Comparison of ENCODE assay signal across 25 cellular contexts in genomic region chr22:46512683-46513082, GRCh38.
"Had no signal": no experiment of that assay in that cellular context is flagged by ENCODE, and none has a peak within 500 bp of the region (broad histone marks: within the 10 kb centered on the region; RNA-seq: fewer than 3 reads in every experiment).

No MANE protein-coding gene starts in this region.

- H3K4me3 Mint-ChIP-seq: central memory CD8-positive, alpha-beta T cell; memory B cell; mesothelial cell of epicardium; natural killer cell; neural crest cell; stimulated activated naive B cell treated with anti-CD40 and anti-IgM and Interleukin-4, amounts not matched to agents 10 μg/mL and 1 μg/mL and 100 μg/mL, for 72 hours; stimulated activated naive CD8-positive, alpha-beta T cell treated with anti-CD3 and anti-CD28 coated beads, Interleukin-15, amount 100 ng/mL, for 72 hours had no signal

- H3K27ac Mint-ChIP-seq: memory B cell; mesothelial cell of epicardium; natural killer cell; stimulated activated naive B cell treated with anti-CD40 and anti-IgM and Interleukin-4, amounts not matched to agents 10 μg/mL and 1 μg/mL and 100 μg/mL, for 72 hours had no signal

- H3K9me3 ChIP-seq: esophagus muscularis mucosa, gastroesophageal sphincter, lower lobe of right lung, psoas muscle, sigmoid colon, thoracic aorta, transverse colon had no signal

- H3K27ac ChIP-seq: epithelial cell of prostate, esophagus muscularis mucosa, gastroesophageal sphincter, lower lobe of right lung, parathyroid adenoma, psoas muscle, sigmoid colon, thoracic aorta, transverse colon had no signal

- DNase-seq: effector memory CD4-positive, alpha-beta T cell; foreskin fibroblast; glutamatergic neuron; lower lobe of right lung; natural killer cell; occipital lobe; retina; sigmoid colon; stimulated activated CD4-positive, alpha-beta T cell treated with anti-CD3 and anti-CD28 coated beads, Interleukin-2, amount 100 ng/mL, for 24 hours; stimulated activated CD4-positive, alpha-beta T cell treated with anti-CD3 and anti-CD28 coated beads, Interleukin-4, amount 100 ng/mL, for 4 hours; stimulated activated naive B cell treated with anti-CD40 and anti-IgM and Interleukin-4, amounts not matched to agents 10 μg/mL and 1 μg/mL and 100 μg/mL, for 72 hours; stimulated activated naive CD8-positive, alpha-beta T cell treated with anti-CD3 and anti-CD28 coated beads, Interleukin-15, amount 100 ng/mL, for 72 hours; transverse colon had no signal

- H3K4me3 ChIP-seq: esophagus muscularis mucosa, gastroesophageal sphincter, lower lobe of right lung, psoas muscle, sigmoid colon, skin epidermis, thoracic aorta, transverse colon had no signal

- H3K36me3 ChIP-seq: esophagus muscularis mucosa, gastroesophageal sphincter, lower lobe of right lung, sigmoid colon, thoracic aorta, transverse colon had no signal

- H3K36me3 Mint-ChIP-seq: mesothelial cell of epicardium; natural killer cell; stimulated activated naive B cell treated with anti-CD40 and anti-IgM and Interleukin-4, amounts not matched to agents 10 μg/mL and 1 μg/mL and 100 μg/mL, for 72 hours had no signal

- H3K4me1 ChIP-seq: lower lobe of right lung, parathyroid adenoma, psoas muscle, sigmoid colon, transverse colon had no signal

- H2AFZ ChIP-seq: parathyroid adenoma had no signal

- H3K9me3 Mint-ChIP-seq: central memory CD8-positive, alpha-beta T cell; memory B cell; mesothelial cell of epicardium; natural killer cell; neural crest cell; stimulated activated naive B cell treated with anti-CD40 and anti-IgM and Interleukin-4, amounts not matched to agents 10 μg/mL and 1 μg/mL and 100 μg/mL, for 72 hours; stimulated activated naive CD8-positive, alpha-beta T cell treated with anti-CD3 and anti-CD28 coated beads, Interleukin-15, amount 100 ng/mL, for 72 hours had no signal

- H3K9ac ChIP-seq: parathyroid adenoma had no signal

- H3K27me3 ChIP-seq: transverse colon had no signal

- H3K79me2 ChIP-seq: parathyroid adenoma had no signal

- ATAC-seq: gastroesophageal sphincter; left lobe of liver; lower lobe of right lung; natural killer cell; psoas muscle; stimulated activated naive B cell treated with anti-CD40 and anti-IgM and Interleukin-4, amounts not matched to agents 10 μg/mL and 1 μg/mL and 100 μg/mL, for 72 hours; stimulated activated naive CD8-positive, alpha-beta T cell treated with anti-CD3 and anti-CD28 coated beads, Interleukin-15, amount 100 ng/mL, for 72 hours had no signal

- H3K4me1 Mint-ChIP-seq: central memory CD8-positive, alpha-beta T cell; mesothelial cell of epicardium; natural killer cell had no signal
